ENCODE assay signal across 15 cellular contexts in the genomic region with DNA sequence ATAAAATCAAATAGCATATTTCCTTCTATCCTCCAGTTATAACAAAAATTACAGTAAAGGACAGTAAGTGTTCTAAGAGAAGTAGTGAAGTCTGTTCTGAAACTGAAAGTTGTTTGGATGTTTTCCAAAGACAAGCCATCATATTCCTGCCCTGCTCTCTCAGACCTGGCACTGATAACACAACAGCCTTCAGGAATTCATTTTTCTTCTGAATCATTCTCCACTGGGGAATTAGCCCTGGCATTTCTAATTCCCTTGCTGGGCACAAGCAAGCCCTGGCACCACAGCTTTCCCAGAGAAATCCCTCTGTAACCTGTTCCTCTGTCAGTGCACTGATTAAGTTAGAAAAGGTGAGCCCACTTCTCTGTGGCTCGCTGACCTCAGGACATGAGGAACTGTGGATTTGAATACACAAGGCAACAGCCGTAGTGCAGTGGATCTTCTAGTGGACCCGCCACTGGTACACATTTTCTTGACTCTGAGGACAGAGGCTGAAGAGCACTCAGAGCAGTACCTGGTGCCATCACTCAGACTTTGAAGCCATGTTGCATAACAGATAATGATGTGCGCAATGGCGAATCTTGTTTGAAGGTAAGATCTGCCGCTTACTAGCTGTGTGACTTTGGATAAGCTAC.
DNase-seq lines count a peak whose midpoint lies in the region; ATAC-seq, FAIRE-seq and TF ChIP-seq lines count a peak whose summit lies in the region.
"Had no signal": no experiment of that assay in that cellular context is flagged by ENCODE, and none has a peak within 500 bp of the region (broad histone marks: within the 10 kb centered on the region; RNA-seq: fewer than 3 reads in every experiment).

No MANE protein-coding gene starts in this region.

- H3K27ac Mint-ChIP-seq in naive thymus-derived CD8-positive, alpha-beta T cell, result no peak overlapping the region
- no peak overlapping the region for H3K27ac Mint-ChIP-seq in activated CD8-positive, alpha-beta T cell treated with anti-CD3 and anti-CD28 coated beads for 36 hours
- no peak overlapping the region for H3K27ac Mint-ChIP-seq in activated T-helper 1 cell treated with anti-CD3 and anti-CD28 coated beads, Interleukin-12 subunit alpha, Interleukin-12 subunit beta, Interleukin-2, Interleukin-4 antibody, amounts not matched to agents 30 ng/mL and 10 ng/mL and 1 ng/mL, durations not matched to agents 14 hours and 24 hours and 36 hours

- intact Hi-C loops in activated CD8-positive, alpha-beta T cell treated with anti-CD3 and anti-CD28 coated beads for 36 hours (cut with micrococcal nuclease), result no loop called here
- intact Hi-C loops in activated T-helper 1 cell treated with anti-CD3 and anti-CD28 coated beads, Interleukin-12 subunit alpha, Interleukin-12 subunit beta, Interleukin-2, Interleukin-4 antibody, amounts not matched to agents 30 ng/mL and 10 ng/mL and 1 ng/mL, durations not matched to agents 14 hours and 24 hours and 36 hours (cut with micrococcal nuclease), result no loop called here

- ATAC-seq in naive thymus-derived CD8-positive, alpha-beta T cell, result no peak
- no peak for ATAC-seq in activated CD8-positive, alpha-beta T cell treated with anti-CD3 and anti-CD28 coated beads for 36 hours

- POLR2A ChIA-PET in naive thymus-derived CD8-positive, alpha-beta T cell (lab: Charles Lee), result no interaction called here
- POLR2A ChIA-PET in activated CD8-positive, alpha-beta T cell treated with anti-CD3 and anti-CD28 coated beads for 36 hours (lab: Charles Lee), result no interaction called here

- H3K4me3 Mint-ChIP-seq in naive thymus-derived CD8-positive, alpha-beta T cell, result no peak overlapping the region
- no peak overlapping the region for H3K4me3 Mint-ChIP-seq in activated CD8-positive, alpha-beta T cell treated with anti-CD3 and anti-CD28 coated beads for 36 hours
- H3K4me3 Mint-ChIP-seq in activated T-helper 1 cell treated with anti-CD3 and anti-CD28 coated beads, Interleukin-12 subunit alpha, Interleukin-12 subunit beta, Interleukin-2, Interleukin-4 antibody, amounts not matched to agents 30 ng/mL and 10 ng/mL and 1 ng/mL, durations not matched to agents 14 hours and 24 hours and 36 hours, result no peak overlapping the region

- FAIRE-seq in RCC 7860 (lab: Jason Lieb, UNC), result peak; percentile 87
- no peak for FAIRE-seq in GM12891 (lab: Jason Lieb, UNC)
- FAIRE-seq: frontal cortex had no signal

- no peaks in the 10 kb centered on the region for H3K9me3 Mint-ChIP-seq in naive thymus-derived CD8-positive, alpha-beta T cell
- H3K9me3 Mint-ChIP-seq in activated CD8-positive, alpha-beta T cell treated with anti-CD3 and anti-CD28 coated beads for 36 hours, result no peaks in the 10 kb centered on the region
- no peaks in the 10 kb centered on the region for H3K9me3 Mint-ChIP-seq in activated T-helper 1 cell treated with anti-CD3 and anti-CD28 coated beads, Interleukin-12 subunit alpha, Interleukin-12 subunit beta, Interleukin-2, Interleukin-4 antibody, amounts not matched to agents 30 ng/mL and 10 ng/mL and 1 ng/mL, durations not matched to agents 14 hours and 24 hours and 36 hours

- H3K4me3 ChIP-seq in fibroblast of mammary gland (ENCODE audit: control insufficient read depth, low read depth, low read length), result no peak overlapping the region
- H3K4me3 ChIP-seq: BLaER1 treated with 17β-estradiol and CSF1 and Interleukin-3, amounts not matched to agents 10 nM and 100 nM had no signal

- no peaks in the 10 kb centered on the region for H3K4me1 Mint-ChIP-seq in naive thymus-derived CD8-positive, alpha-beta T cell
- H3K4me1 Mint-ChIP-seq in activated CD8-positive, alpha-beta T cell treated with anti-CD3 and anti-CD28 coated beads for 36 hours (ENCODE audit: low read depth), result no peaks in the 10 kb centered on the region
- no peaks in the 10 kb centered on the region for H3K4me1 Mint-ChIP-seq in activated T-helper 1 cell treated with anti-CD3 and anti-CD28 coated beads, Interleukin-12 subunit alpha, Interleukin-12 subunit beta, Interleukin-2, Interleukin-4 antibody, amounts not matched to agents 30 ng/mL and 10 ng/mL and 1 ng/mL, durations not matched to agents 14 hours and 24 hours and 36 hours (ENCODE audit: low read depth)

- CTCF ChIA-PET in activated CD8-positive, alpha-beta T cell treated with anti-CD3 and anti-CD28 coated beads for 36 hours (lab: Charles Lee), result interaction anchor here (0.7 to 1.1 kb wide), 2 partner anchors 12 to 26 kb away, joined by 3 read pairs; no protein-coding TSS in a partner anchor

- peaks cover 0 to 10% (median 0%) of the 10 kb centered on the region in 5 donors for H3K27me3 Mint-ChIP-seq in naive thymus-derived CD8-positive, alpha-beta T cell
- H3K27me3 Mint-ChIP-seq in activated CD8-positive, alpha-beta T cell treated with anti-CD3 and anti-CD28 coated beads for 36 hours, result peaks cover 2% of the 10 kb centered on the region
- H3K27me3 Mint-ChIP-seq in activated T-helper 1 cell treated with anti-CD3 and anti-CD28 coated beads, Interleukin-12 subunit alpha, Interleukin-12 subunit beta, Interleukin-2, Interleukin-4 antibody, amounts not matched to agents 30 ng/mL and 10 ng/mL and 1 ng/mL, durations not matched to agents 14 hours and 24 hours and 36 hours (ENCODE audit: insufficient read depth), result peaks cover 9% of the 10 kb centered on the region

- no peak for TF ChIP-seq CTCF in fibroblast of mammary gland (conservative IDR thresholded peaks at IDR 0.05; ENCODE audit: control insufficient read depth, insufficient read depth, low read depth, low read length)
- TF ChIP-seq CTCF in activated CD8-positive, alpha-beta T cell treated with anti-CD3 and anti-CD28 coated beads for 36 hours (IDR thresholded peaks at IDR 0.05), result no peak

- DNase-seq in EH (ENCODE audit: low read depth) (peak; percentile 64), RCC 7860 (ENCODE audit: low spot score) (peak; percentile 57), fibroblast of mammary gland (ENCODE audit: low read depth) (peak; percentile 47), renal cortical epithelial cell (ENCODE audit: low read depth) (peak; percentile 47), GM12891 (ENCODE audit: insufficient read length, low spot score) (no peak)
- no peak for DNase-seq in naive thymus-derived CD8-positive, alpha-beta T cell
- no peak for DNase-seq in activated CD8-positive, alpha-beta T cell treated with anti-CD3 and anti-CD28 coated beads for 36 hours
- DNase-seq in activated T-helper 1 cell treated with anti-CD3 and anti-CD28 coated beads, Interleukin-12 subunit alpha, Interleukin-12 subunit beta, Interleukin-2, Interleukin-4 antibody, amounts not matched to agents 30 ng/mL and 10 ng/mL and 1 ng/mL, durations not matched to agents 14 hours and 24 hours and 36 hours (ENCODE audit: low spot score), result no peak
- DNase-seq: activated CD4-positive, alpha-beta T cell treated with anti-CD3 and anti-CD28 coated beads, Interleukin-2, amount 50 U/mL, for 1 hour; activated gamma-delta T cell treated with Interleukin-2 at 50 U/mL for 16 hours; NCI-H2107; nucleus accumbens; T-helper 2 cell had no signal

- no peak for TF ChIP-seq POLR2A in GM12891 (IDR thresholded peaks at IDR 0.05; ENCODE audit: low read depth, low read length)

- no peaks in the 10 kb centered on the region for H3K36me3 Mint-ChIP-seq in naive thymus-derived CD8-positive, alpha-beta T cell
- no peaks in the 10 kb centered on the region for H3K36me3 Mint-ChIP-seq in activated CD8-positive, alpha-beta T cell treated with anti-CD3 and anti-CD28 coated beads for 36 hours (ENCODE audit: low read depth)
- H3K36me3 Mint-ChIP-seq in activated T-helper 1 cell treated with anti-CD3 and anti-CD28 coated beads, Interleukin-12 subunit alpha, Interleukin-12 subunit beta, Interleukin-2, Interleukin-4 antibody, amounts not matched to agents 30 ng/mL and 10 ng/mL and 1 ng/mL, durations not matched to agents 14 hours and 24 hours and 36 hours (ENCODE audit: low read depth), result no peaks in the 10 kb centered on the region

TF ChIP-seq in GM12891, 5 proteins besides CTCF, POLR2A, EP300 and RAD21:
- TF ChIP-seq POLR2AphosphoS5 (IDR thresholded peaks at IDR 0.05; ENCODE audit: low read depth, low read length), result no peak
- no peak for TF ChIP-seq TAF1 (IDR thresholded peaks at IDR 0.05; ENCODE audit: low read depth, low read length)
- no peak for TF ChIP-seq POU2F2 (IDR thresholded peaks at IDR 0.05; ENCODE audit: low read depth, low read length)
- no peak for TF ChIP-seq PAX5 (IDR thresholded peaks at IDR 0.05; ENCODE audit: insufficient read depth, low read length, severe bottlenecking)
- no peak for TF ChIP-seq SPI1 (IDR thresholded peaks at IDR 0.05; ENCODE audit: low read depth, low read length)
TF ChIP-seq in GM12891: peak in this region for 0.

Comparison
In these comparisons a context has a peak if more than half of its experiments do, and no peak if none do; other contexts are left out.
1. DNase-seq: peak in EH (single experiment), RCC 7860 (single experiment), fibroblast of mammary gland (single experiment) and renal cortical epithelial cell (single experiment); none in naive thymus-derived CD8-positive, alpha-beta T cell (0 of 10), GM12891 (single experiment), activated CD8-positive, alpha-beta T cell treated with anti-CD3 and anti-CD28 coated beads for 36 hours (single experiment) and activated T-helper 1 cell treated with anti-CD3 and anti-CD28 coated beads, Interleukin-12 subunit alpha, Interleukin-12 subunit beta, Interleukin-2, Interleukin-4 antibody, amounts not matched to agents 30 ng/mL and 10 ng/mL and 1 ng/mL, durations not matched to agents 14 hours and 24 hours and 36 hours (single experiment).